In the genomic region with DNA sequence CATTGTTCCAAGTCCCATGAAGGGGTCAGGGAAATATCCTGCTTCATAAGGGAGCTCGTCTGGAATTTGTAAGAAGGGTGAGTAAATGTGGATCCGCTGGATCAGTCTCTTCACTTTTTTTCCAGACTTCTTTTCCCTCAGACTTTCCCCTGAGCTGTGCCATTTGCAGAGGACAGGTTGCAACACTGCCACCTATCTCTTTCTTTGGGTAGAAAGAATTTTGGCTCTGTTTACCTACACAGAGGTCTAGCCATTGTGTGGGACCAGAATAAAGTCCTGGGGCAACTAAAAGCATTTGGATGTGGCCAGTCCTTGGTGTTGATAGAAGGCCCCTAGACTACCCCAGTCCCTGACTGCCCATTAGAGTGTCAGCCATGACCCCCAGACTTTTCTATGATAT, we compare ENCODE assay signal across 1 cellular context.
TF ChIP-seq lines count a peak whose summit lies in the region.

No MANE protein-coding gene starts in this region.

TF ChIP-seq in GM23338, 12 proteins besides CTCF, POLR2A, EP300 and RAD21:
- TF ChIP-seq, protein P1, sequence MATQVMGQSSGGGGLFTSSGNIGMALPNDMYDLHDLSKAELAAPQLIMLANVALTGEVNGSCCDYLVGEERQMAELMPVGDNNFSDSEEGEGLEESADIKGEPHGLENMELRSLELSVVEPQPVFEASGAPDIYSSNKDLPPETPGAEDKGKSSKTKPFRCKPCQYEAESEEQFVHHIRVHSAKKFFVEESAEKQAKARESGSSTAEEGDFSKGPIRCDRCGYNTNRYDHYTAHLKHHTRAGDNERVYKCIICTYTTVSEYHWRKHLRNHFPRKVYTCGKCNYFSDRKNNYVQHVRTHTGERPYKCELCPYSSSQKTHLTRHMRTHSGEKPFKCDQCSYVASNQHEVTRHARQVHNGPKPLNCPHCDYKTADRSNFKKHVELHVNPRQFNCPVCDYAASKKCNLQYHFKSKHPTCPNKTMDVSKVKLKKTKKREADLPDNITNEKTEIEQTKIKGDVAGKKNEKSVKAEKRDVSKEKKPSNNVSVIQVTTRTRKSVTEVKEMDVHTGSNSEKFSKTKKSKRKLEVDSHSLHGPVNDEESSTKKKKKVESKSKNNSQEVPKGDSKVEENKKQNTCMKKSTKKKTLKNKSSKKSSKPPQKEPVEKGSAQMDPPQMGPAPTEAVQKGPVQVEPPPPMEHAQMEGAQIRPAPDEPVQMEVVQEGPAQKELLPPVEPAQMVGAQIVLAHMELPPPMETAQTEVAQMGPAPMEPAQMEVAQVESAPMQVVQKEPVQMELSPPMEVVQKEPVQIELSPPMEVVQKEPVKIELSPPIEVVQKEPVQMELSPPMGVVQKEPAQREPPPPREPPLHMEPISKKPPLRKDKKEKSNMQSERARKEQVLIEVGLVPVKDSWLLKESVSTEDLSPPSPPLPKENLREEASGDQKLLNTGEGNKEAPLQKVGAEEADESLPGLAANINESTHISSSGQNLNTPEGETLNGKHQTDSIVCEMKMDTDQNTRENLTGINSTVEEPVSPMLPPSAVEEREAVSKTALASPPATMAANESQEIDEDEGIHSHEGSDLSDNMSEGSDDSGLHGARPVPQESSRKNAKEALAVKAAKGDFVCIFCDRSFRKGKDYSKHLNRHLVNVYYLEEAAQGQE (IDR thresholded peaks at IDR 0.05; ENCODE audit: unreplicated experiment), result no peak
- TF ChIP-seq ZNF331 (CRISPR knock-in tag; IDR thresholded peaks at IDR 0.05; ENCODE audit: low read depth) (no peak), JUNB (IDR thresholded peaks at IDR 0.05; ENCODE audit: unreplicated experiment) (no peak), NANOG (IDR thresholded peaks at IDR 0.05; ENCODE audit: borderline replicate concordance) (no peak), ZNF114 (CRISPR knock-in tag; IDR thresholded peaks at IDR 0.05) (no peak), POLR2AphosphoS5 (IDR thresholded peaks at IDR 0.05; ENCODE audit: low read depth) (no peak), EZH2phosphoT487 (IDR thresholded peaks at IDR 0.05; ENCODE audit: unreplicated experiment) (no peak), STAT1 (IDR thresholded peaks at IDR 0.05; ENCODE audit: unreplicated experiment) (no peak), EZH2 (IDR thresholded peaks at IDR 0.05; ENCODE audit: low read depth, unreplicated experiment) (no peak), CREB1 (CRISPR knock-in tag; IDR thresholded peaks at IDR 0.05; ENCODE audit: low read depth) (no peak)
- TF ChIP-seq, protein P2, sequence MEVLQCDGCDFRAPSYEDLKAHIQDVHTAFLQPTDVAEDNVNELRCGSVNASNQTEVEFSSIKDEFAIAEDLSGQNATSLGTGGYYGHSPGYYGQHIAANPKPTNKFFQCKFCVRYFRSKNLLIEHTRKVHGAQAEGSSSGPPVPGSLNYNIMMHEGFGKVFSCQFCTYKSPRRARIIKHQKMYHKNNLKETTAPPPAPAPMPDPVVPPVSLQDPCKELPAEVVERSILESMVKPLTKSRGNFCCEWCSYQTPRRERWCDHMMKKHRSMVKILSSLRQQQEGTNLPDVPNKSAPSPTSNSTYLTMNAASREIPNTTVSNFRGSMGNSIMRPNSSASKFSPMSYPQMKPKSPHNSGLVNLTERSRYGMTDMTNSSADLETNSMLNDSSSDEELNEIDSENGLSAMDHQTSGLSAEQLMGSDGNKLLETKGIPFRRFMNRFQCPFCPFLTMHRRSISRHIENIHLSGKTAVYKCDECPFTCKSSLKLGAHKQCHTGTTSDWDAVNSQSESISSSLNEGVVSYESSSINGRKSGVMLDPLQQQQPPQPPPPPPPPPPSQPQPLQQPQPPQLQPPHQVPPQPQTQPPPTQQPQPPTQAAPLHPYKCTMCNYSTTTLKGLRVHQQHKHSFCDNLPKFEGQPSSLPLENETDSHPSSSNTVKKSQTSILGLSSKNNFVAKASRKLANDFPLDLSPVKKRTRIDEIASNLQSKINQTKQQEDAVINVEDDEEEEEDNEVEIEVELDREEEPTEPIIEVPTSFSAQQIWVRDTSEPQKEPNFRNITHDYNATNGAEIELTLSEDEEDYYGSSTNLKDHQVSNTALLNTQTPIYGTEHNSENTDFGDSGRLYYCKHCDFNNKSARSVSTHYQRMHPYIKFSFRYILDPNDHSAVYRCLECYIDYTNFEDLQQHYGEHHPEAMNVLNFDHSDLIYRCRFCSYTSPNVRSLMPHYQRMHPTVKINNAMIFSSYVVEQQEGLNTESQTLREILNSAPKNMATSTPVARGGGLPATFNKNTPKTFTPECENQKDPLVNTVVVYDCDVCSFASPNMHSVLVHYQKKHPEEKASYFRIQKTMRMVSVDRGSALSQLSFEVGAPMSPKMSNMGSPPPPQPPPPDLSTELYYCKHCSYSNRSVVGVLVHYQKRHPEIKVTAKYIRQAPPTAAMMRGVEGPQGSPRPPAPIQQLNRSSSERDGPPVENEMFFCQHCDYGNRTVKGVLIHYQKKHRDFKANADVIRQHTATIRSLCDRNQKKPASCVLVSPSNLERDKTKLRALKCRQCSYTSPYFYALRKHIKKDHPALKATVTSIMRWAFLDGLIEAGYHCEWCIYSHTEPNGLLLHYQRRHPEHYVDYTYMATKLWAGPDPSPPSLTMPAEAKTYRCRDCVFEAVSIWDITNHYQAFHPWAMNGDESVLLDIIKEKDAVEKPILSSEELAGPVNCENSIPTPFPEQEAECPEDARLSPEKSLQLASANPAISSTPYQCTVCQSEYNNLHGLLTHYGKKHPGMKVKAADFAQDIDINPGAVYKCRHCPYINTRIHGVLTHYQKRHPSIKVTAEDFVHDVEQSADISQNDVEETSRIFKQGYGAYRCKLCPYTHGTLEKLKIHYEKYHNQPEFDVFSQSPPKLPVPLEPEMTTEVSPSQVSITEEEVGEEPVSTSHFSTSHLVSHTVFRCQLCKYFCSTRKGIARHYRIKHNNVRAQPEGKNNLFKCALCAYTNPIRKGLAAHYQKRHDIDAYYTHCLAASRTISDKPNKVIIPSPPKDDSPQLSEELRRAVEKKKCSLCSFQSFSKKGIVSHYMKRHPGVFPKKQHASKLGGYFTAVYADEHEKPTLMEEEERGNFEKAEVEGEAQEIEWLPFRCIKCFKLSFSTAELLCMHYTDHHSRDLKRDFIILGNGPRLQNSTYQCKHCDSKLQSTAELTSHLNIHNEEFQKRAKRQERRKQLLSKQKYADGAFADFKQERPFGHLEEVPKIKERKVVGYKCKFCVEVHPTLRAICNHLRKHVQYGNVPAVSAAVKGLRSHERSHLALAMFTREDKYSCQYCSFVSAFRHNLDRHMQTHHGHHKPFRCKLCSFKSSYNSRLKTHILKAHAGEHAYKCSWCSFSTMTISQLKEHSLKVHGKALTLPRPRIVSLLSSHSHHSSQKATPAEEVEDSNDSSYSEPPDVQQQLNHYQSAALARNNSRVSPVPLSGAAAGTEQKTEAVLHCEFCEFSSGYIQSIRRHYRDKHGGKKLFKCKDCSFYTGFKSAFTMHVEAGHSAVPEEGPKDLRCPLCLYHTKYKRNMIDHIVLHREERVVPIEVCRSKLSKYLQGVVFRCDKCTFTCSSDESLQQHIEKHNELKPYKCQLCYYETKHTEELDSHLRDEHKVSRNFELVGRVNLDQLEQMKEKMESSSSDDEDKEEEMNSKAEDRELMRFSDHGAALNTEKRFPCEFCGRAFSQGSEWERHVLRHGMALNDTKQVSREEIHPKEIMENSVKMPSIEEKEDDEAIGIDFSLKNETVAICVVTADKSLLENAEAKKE (CRISPR knock-in tag; IDR thresholded peaks at IDR 0.05), result no peak
- TF ChIP-seq, protein P3, sequence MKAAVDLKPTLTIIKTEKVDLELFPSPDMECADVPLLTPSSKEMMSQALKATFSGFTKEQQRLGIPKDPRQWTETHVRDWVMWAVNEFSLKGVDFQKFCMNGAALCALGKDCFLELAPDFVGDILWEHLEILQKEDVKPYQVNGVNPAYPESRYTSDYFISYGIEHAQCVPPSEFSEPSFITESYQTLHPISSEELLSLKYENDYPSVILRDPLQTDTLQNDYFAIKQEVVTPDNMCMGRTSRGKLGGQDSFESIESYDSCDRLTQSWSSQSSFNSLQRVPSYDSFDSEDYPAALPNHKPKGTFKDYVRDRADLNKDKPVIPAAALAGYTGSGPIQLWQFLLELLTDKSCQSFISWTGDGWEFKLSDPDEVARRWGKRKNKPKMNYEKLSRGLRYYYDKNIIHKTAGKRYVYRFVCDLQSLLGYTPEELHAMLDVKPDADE (IDR thresholded peaks at IDR 0.05), result no peak
